Comparison of ENCODE assay signal across 1 cellular context in the genomic region with DNA sequence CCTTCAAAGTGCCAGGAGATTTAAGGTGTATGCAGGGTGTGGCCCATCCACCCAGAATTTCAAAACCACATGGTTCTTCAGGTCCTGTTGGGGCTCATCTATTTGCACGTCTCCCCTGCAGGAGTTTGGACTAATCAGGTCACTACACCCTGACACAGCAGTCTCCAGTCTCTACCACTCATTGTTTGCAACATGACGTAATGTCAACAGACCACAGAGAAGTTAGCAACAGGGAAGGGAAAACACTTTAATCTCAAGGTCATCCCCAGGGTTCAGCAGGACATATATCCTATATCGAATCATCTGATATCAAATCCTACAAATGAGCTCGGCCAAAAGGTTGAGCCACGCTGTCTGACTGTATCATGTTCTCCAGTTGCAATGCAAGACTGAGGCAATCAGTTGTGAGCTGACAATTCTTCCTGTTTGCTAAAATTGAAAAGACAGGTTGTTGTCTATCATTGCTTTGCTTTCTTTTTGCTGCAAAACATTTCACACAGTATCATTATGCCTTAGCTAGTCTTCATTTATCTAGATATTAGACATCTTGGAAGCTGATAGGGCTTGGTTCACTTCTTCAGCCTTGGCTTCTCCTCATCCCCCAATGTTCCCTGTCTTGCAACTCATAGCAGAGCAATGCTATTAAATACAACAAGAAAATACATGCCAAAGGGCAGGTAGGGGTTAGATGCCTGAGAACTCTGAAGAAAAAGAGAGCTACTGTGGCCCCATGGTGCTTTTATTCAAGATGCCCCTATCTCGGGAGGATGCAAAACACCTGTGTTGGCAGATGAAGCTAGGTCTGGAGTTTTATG.
TF ChIP-seq lines count a peak whose summit lies in the region.

No MANE protein-coding gene starts in this region.

TF ChIP-seq in HepG2, 621 proteins besides CTCF, POLR2A, EP300 and RAD21 (continued from another document and continues in another):
- TF ChIP-seq, protein P1, sequence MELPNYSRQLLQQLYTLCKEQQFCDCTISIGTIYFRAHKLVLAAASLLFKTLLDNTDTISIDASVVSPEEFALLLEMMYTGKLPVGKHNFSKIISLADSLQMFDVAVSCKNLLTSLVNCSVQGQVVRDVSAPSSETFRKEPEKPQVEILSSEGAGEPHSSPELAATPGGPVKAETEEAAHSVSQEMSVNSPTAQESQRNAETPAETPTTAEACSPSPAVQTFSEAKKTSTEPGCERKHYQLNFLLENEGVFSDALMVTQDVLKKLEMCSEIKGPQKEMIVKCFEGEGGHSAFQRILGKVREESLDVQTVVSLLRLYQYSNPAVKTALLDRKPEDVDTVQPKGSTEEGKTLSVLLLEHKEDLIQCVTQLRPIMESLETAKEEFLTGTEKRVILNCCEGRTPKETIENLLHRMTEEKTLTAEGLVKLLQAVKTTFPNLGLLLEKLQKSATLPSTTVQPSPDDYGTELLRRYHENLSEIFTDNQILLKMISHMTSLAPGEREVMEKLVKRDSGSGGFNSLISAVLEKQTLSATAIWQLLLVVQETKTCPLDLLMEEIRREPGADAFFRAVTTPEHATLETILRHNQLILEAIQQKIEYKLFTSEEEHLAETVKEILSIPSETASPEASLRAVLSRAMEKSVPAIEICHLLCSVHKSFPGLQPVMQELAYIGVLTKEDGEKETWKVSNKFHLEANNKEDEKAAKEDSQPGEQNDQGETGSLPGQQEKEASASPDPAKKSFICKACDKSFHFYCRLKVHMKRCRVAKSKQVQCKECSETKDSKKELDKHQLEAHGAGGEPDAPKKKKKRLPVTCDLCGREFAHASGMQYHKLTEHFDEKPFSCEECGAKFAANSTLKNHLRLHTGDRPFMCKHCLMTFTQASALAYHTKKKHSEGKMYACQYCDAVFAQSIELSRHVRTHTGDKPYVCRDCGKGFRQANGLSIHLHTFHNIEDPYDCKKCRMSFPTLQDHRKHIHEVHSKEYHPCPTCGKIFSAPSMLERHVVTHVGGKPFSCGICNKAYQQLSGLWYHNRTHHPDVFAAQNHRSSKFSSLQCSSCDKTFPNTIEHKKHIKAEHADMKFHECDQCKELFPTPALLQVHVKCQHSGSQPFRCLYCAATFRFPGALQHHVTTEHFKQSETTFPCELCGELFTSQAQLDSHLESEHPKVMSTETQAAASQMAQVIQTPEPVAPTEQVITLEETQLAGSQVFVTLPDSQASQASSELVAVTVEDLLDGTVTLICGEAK (IDR thresholded peaks at IDR 0.05) = no peak
- TF ChIP-seq, protein P1 (CRISPR knock-in tag; IDR thresholded peaks at IDR 0.05) = no peak; the same call in 1 of the 2 replicates
- TF ChIP-seq ZNF709 (CRISPR knock-in tag; IDR thresholded peaks at IDR 0.05) (no peak), KAT2B (IDR thresholded peaks at IDR 0.05; ENCODE audit: borderline replicate concordance, low read depth, low read length) (no peak), ZNF224 (CRISPR knock-in tag; IDR thresholded peaks at IDR 0.05) (no peak), ZBTB3 (CRISPR knock-in tag; IDR thresholded peaks at IDR 0.05; ENCODE audit: borderline replicate concordance, low read depth) (no peak), HMG20A (CRISPR knock-in tag; IDR thresholded peaks at IDR 0.05; ENCODE audit: borderline replicate concordance) (peak; percentile 84; the same call in 1 of the 2 replicates), IKZF1 (IDR thresholded peaks at IDR 0.05) (no peak), RXRB (CRISPR knock-in tag; IDR thresholded peaks at IDR 0.05; ENCODE audit: borderline replicate concordance) (peak; percentile 89), WIZ (CRISPR knock-in tag; IDR thresholded peaks at IDR 0.05) (peak; percentile 29; the same call in 1 of the 2 replicates), NR2F6 (IDR thresholded peaks at IDR 0.05) (peak; percentile 59; the same call in 1 of the 2 replicates), NR2F6 (CRISPR knock-in tag; IDR thresholded peaks at IDR 0.05) (peak; percentile 56; the same call in 1 of the 2 replicates), ZNF777 (CRISPR knock-in tag; IDR thresholded peaks at IDR 0.05) (no peak), STAT5B (CRISPR knock-in tag; IDR thresholded peaks at IDR 0.05) (no peak), AGO2 (optimal IDR thresholded peaks at IDR 0.05; ENCODE audit: low read depth, low read length) (no peak), SAFB2 (CRISPR knock-in tag; IDR thresholded peaks at IDR 0.05; ENCODE audit: borderline replicate concordance, low read depth) (no peak; the same call in 1 of the 2 replicates), FOSL1 (CRISPR knock-in tag; IDR thresholded peaks at IDR 0.05; ENCODE audit: borderline replicate concordance) (no peak)
- TF ChIP-seq, protein P2, sequence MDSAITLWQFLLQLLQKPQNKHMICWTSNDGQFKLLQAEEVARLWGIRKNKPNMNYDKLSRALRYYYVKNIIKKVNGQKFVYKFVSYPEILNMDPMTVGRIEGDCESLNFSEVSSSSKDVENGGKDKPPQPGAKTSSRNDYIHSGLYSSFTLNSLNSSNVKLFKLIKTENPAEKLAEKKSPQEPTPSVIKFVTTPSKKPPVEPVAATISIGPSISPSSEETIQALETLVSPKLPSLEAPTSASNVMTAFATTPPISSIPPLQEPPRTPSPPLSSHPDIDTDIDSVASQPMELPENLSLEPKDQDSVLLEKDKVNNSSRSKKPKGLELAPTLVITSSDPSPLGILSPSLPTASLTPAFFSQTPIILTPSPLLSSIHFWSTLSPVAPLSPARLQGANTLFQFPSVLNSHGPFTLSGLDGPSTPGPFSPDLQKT (CRISPR knock-in tag; IDR thresholded peaks at IDR 0.05; ENCODE audit: borderline replicate concordance) = no peak
- TF ChIP-seq, protein P3, sequence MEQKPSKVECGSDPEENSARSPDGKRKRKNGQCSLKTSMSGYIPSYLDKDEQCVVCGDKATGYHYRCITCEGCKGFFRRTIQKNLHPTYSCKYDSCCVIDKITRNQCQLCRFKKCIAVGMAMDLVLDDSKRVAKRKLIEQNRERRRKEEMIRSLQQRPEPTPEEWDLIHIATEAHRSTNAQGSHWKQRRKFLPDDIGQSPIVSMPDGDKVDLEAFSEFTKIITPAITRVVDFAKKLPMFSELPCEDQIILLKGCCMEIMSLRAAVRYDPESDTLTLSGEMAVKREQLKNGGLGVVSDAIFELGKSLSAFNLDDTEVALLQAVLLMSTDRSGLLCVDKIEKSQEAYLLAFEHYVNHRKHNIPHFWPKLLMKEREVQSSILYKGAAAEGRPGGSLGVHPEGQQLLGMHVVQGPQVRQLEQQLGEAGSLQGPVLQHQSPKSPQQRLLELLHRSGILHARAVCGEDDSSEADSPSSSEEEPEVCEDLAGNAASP (CRISPR knock-in tag; IDR thresholded peaks at IDR 0.05; ENCODE audit: borderline replicate concordance) = peak; percentile 76; the same call in 1 of the 2 replicates
- TF ChIP-seq, protein P4, sequence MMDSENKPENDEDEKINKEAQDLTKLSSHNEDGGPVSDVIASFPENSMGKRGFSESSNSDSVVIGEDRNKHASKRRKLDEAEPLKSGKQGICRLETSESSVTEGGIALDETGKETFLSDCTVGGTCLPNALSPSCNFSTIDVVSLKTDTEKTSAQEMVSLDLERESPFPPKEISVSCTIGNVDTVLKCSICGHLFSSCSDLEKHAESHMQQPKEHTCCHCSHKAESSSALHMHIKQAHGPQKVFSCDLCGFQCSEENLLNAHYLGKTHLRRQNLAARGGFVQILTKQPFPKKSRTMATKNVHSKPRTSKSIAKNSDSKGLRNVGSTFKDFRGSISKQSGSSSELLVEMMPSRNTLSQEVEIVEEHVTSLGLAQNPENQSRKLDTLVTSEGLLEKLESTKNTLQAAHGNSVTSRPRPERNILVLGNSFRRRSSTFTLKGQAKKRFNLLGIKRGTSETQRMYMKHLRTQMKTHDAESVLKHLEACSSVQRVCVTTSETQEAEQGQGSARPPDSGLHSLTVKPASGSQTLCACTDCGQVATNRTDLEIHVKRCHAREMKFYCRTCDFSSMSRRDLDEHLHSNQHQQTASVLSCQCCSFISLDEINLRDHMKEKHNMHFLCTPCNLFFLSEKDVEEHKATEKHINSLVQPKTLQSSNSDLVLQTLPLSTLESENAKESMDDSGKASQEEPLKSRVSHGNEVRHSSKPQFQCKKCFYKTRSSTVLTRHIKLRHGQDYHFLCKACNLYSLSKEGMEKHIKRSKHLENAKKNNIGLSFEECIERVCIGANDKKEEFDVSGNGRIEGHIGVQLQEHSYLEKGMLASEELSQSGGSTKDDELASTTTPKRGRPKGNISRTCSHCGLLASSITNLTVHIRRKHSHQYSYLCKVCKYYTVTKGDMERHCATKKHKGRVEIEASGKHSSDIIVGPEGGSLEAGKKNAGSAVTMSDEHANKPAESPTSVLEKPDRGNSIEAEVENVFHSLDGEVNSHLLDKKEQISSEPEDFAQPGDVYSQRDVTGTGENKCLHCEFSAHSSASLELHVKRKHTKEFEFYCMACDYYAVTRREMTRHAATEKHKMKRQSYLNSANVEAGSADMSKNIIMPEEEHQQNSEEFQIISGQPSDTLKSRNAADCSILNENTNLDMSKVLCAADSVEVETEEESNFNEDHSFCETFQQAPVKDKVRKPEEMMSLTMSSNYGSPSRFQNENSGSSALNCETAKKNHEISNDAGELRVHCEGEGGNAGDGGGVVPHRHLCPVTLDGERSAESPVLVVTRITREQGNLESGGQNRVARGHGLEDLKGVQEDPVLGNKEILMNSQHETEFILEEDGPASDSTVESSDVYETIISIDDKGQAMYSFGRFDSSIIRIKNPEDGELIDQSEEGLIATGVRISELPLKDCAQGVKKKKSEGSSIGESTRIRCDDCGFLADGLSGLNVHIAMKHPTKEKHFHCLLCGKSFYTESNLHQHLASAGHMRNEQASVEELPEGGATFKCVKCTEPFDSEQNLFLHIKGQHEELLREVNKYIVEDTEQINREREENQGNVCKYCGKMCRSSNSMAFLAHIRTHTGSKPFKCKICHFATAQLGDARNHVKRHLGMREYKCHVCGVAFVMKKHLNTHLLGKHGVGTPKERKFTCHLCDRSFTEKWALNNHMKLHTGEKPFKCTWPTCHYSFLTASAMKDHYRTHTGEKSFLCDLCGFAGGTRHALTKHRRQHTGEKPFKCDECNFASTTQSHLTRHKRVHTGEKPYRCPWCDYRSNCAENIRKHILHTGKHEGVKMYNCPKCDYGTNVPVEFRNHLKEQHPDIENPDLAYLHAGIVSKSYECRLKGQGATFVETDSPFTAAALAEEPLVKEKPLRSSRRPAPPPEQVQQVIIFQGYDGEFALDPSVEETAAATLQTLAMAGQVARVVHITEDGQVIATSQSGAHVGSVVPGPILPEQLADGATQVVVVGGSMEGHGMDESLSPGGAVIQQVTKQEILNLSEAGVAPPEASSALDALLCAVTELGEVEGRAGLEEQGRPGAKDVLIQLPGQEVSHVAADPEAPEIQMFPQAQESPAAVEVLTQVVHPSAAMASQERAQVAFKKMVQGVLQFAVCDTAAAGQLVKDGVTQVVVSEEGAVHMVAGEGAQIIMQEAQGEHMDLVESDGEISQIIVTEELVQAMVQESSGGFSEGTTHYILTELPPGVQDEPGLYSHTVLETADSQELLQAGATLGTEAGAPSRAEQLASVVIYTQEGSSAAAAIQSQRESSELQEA (CRISPR knock-in tag; IDR thresholded peaks at IDR 0.05; ENCODE audit: not compliant biosample characterization) = no peak
- TF ChIP-seq, protein P5, sequence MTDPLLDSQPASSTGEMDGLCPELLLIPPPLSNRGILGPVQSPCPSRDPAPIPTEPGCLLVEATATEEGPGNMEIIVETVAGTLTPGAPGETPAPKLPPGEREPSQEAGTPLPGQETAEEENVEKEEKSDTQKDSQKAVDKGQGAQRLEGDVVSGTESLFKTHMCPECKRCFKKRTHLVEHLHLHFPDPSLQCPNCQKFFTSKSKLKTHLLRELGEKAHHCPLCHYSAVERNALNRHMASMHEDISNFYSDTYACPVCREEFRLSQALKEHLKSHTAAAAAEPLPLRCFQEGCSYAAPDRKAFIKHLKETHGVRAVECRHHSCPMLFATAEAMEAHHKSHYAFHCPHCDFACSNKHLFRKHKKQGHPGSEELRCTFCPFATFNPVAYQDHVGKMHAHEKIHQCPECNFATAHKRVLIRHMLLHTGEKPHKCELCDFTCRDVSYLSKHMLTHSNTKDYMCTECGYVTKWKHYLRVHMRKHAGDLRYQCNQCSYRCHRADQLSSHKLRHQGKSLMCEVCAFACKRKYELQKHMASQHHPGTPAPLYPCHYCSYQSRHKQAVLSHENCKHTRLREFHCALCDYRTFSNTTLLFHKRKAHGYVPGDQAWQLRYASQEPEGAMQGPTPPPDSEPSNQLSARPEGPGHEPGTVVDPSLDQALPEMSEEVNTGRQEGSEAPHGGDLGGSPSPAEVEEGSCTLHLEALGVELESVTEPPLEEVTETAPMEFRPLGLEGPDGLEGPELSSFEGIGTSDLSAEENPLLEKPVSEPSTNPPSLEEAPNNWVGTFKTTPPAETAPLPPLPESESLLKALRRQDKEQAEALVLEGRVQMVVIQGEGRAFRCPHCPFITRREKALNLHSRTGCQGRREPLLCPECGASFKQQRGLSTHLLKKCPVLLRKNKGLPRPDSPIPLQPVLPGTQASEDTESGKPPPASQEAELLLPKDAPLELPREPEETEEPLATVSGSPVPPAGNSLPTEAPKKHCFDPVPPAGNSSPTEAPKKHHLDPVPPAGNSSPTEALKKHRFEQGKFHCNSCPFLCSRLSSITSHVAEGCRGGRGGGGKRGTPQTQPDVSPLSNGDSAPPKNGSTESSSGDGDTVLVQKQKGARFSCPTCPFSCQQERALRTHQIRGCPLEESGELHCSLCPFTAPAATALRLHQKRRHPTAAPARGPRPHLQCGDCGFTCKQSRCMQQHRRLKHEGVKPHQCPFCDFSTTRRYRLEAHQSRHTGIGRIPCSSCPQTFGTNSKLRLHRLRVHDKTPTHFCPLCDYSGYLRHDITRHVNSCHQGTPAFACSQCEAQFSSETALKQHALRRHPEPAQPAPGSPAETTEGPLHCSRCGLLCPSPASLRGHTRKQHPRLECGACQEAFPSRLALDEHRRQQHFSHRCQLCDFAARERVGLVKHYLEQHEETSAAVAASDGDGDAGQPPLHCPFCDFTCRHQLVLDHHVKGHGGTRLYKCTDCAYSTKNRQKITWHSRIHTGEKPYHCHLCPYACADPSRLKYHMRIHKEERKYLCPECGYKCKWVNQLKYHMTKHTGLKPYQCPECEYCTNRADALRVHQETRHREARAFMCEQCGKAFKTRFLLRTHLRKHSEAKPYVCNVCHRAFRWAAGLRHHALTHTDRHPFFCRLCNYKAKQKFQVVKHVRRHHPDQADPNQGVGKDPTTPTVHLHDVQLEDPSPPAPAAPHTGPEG (CRISPR knock-in tag; IDR thresholded peaks at IDR 0.05) = no peak
